ENCODE assay signal across 25 cellular contexts in the genomic region with DNA sequence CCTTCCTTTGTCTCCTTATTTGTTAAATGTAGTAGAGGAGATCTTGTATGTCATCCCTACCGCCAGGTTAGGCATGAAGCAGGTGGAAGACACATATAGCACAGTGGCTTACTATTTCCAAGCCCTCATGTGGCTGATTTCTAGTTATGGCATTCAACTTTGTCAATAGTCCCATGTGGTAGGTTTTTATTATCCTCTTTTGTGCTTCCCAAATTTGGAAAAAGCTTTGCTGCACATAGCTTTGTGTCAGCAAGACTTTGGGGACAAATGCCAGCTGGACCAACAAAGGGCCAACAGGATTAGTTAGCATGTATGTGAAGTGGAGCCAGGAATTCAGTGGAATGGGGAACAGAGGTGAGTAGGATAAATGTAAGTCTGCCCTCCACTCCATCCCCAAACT.
"Had no signal": no experiment of that assay in that cellular context is flagged by ENCODE, and none has a peak within 500 bp of the region (broad histone marks: within the 10 kb centered on the region; RNA-seq: fewer than 3 reads in every experiment).

No MANE protein-coding gene starts in this region.

- H3K27ac ChIP-seq: body of pancreas, SJSA1 had no signal

- H3K9me3 Mint-ChIP-seq: activated naive CD4-positive, alpha-beta T cell treated with anti-CD3 and anti-CD28 coated beads, Interleukin-2, amount 50 U/mL, for 24 hours; activated T-cell treated with anti-CD3 and anti-CD28 coated beads, Interleukin-2, amount 50 U/mL, for 24 hours; activated T-helper 1 cell treated with anti-CD3 and anti-CD28 coated beads, Interleukin-12 subunit alpha, Interleukin-12 subunit beta, Interleukin-2, Interleukin-4 antibody, amounts not matched to agents 30 ng/mL and 10 ng/mL and 1 ng/mL, durations not matched to agents 14 hours and 24 hours and 36 hours had no signal

- H3K9me3 ChIP-seq: body of pancreas, SJSA1 had no signal

- DNase-seq: activated CD4-positive, alpha-beta T cell treated with anti-CD3 and anti-CD28 coated beads for 48 hours; activated CD4-positive, alpha-beta T cell treated with anti-CD3 and anti-CD28 coated beads, Interleukin-2, amount 50 U/mL, for 4 hours; activated CD8-positive, alpha-beta memory T cell treated with anti-CD3 and anti-CD28 coated beads, Interleukin-2, amount 10 ng/mL, durations not matched to agents 7 days and 5 days; activated effector memory CD4-positive, alpha-beta T cell treated with Interleukin-2 at 50 U/mL for 16 hours; activated naive CD4-positive, alpha-beta T cell; activated T-cell treated with anti-CD3 and anti-CD28 coated beads, Interleukin-2, amount 50 U/mL, for 24 hours; aorta; body of pancreas; central memory CD4-positive, alpha-beta T cell; MM.1S; NCI-H1105; NCI-H1436; NCI-H187; NCI-H2081; NCI-H446; NCI-H774; NK-92 treated with Interleukin-12 subunit alpha and Interleukin-12 subunit beta, amount 100 ng/mL, for 24 hours; PC-3; SHP77; SW 1271 had no signal

- H3K4me3 ChIP-seq: body of pancreas, SJSA1 had no signal

- ATAC-seq: activated CD4-positive, CD25-positive, alpha-beta regulatory T cell treated with anti-CD3 and anti-CD28 coated beads, Interleukin-2, amount 50 U/mL, for 24 hours; activated CD8-positive, alpha-beta memory T cell treated with anti-CD3 and anti-CD28 coated beads, Interleukin-2, amount 10 ng/mL, durations not matched to agents 7 days and 5 days; body of pancreas; PC-3; SK-N-SH treated with all-trans-retinoic acid at 6 μM for 48 hours had no signal

- H3K4me1 Mint-ChIP-seq: activated CD8-positive, alpha-beta memory T cell treated with anti-CD3 and anti-CD28 coated beads, Interleukin-2, amount 10 ng/mL, durations not matched to agents 7 days and 5 days; activated naive CD4-positive, alpha-beta T cell treated with anti-CD3 and anti-CD28 coated beads, Interleukin-2, amount 50 U/mL, for 24 hours had no signal

- H3K4me1 ChIP-seq: body of pancreas had no signal

- H3K27me3 Mint-ChIP-seq: activated CD8-positive, alpha-beta memory T cell treated with anti-CD3 and anti-CD28 coated beads, Interleukin-2, amount 10 ng/mL, durations not matched to agents 7 days and 5 days; activated naive CD4-positive, alpha-beta T cell treated with anti-CD3 and anti-CD28 coated beads, Interleukin-2, amount 50 U/mL, for 24 hours; activated T-cell treated with anti-CD3 and anti-CD28 coated beads, Interleukin-2, amount 50 U/mL, for 24 hours had no signal

- H3K27ac Mint-ChIP-seq: activated CD8-positive, alpha-beta memory T cell treated with anti-CD3 and anti-CD28 coated beads, Interleukin-2, amount 10 ng/mL, durations not matched to agents 7 days and 5 days; activated naive CD4-positive, alpha-beta T cell treated with anti-CD3 and anti-CD28 coated beads, Interleukin-2, amount 50 U/mL, for 24 hours; activated T-cell treated with anti-CD3 and anti-CD28 coated beads, Interleukin-2, amount 50 U/mL, for 24 hours; activated T-helper 1 cell treated with anti-CD3 and anti-CD28 coated beads, Interleukin-12 subunit alpha, Interleukin-12 subunit beta, Interleukin-2, Interleukin-4 antibody, amounts not matched to agents 30 ng/mL and 10 ng/mL and 1 ng/mL, durations not matched to agents 14 hours and 24 hours and 36 hours had no signal

- H3K4me3 Mint-ChIP-seq: activated CD8-positive, alpha-beta memory T cell treated with anti-CD3 and anti-CD28 coated beads, Interleukin-2, amount 10 ng/mL, durations not matched to agents 7 days and 5 days; activated naive CD4-positive, alpha-beta T cell treated with anti-CD3 and anti-CD28 coated beads, Interleukin-2, amount 50 U/mL, for 24 hours; activated T-cell treated with anti-CD3 and anti-CD28 coated beads, Interleukin-2, amount 50 U/mL, for 24 hours; activated T-helper 1 cell treated with anti-CD3 and anti-CD28 coated beads, Interleukin-12 subunit alpha, Interleukin-12 subunit beta, Interleukin-2, Interleukin-4 antibody, amounts not matched to agents 30 ng/mL and 10 ng/mL and 1 ng/mL, durations not matched to agents 14 hours and 24 hours and 36 hours had no signal

- H3K27me3 ChIP-seq: body of pancreas, SJSA1 had no signal

- H3K36me3 Mint-ChIP-seq: activated CD8-positive, alpha-beta memory T cell treated with anti-CD3 and anti-CD28 coated beads, Interleukin-2, amount 10 ng/mL, durations not matched to agents 7 days and 5 days; activated naive CD4-positive, alpha-beta T cell treated with anti-CD3 and anti-CD28 coated beads, Interleukin-2, amount 50 U/mL, for 24 hours had no signal

- H3K36me3 ChIP-seq: SJSA1 had no signal
